In genomic region chr11:2400761-2401435, GRCh38 we compare ENCODE assay signal across 8 cellular contexts. TPM values are rescaled to one million over a fixed set of nuclear protein-coding genes. Genes with fewer than 3 reads are reported as not detected.
A peak's percentile ranks its signal among the peaks of the same experiment; 100 is the strongest.
DNase-seq lines count a peak whose midpoint lies in the region; ATAC-seq and TF ChIP-seq lines count a peak whose summit lies in the region.

No MANE protein-coding gene starts in this region.

- WGBS in heart left ventricle, 4 donors = 0 to 1% (median 0%) methylated on average over 43 to 55 of the region's 55 CpGs

- H3K36me3 Mint-ChIP-seq in activated naive CD4-positive, alpha-beta T cell treated with anti-CD3 and anti-CD28 coated beads for 36 hours (ENCODE audit: low read depth) = peaks cover 4% of the 10 kb centered on the region

- H3K27ac Mint-ChIP-seq in activated naive CD4-positive, alpha-beta T cell treated with anti-CD3 and anti-CD28 coated beads for 36 hours = peak overlapping the region; percentile 76

- TF ChIP-seq CTCF in WERI-Rb-1 (IDR thresholded peaks at IDR 0.05; ENCODE audit: low read depth, low read length) = no peak
- no peak for TF ChIP-seq CTCF in heart left ventricle (IDR thresholded peaks at IDR 0.05)

- H3K27ac ChIP-seq in WERI-Rb-1 (peak overlapping the region; percentile 89), heart left ventricle (peak overlapping the region; percentile 76 to 98 (median 90)), skin epidermis (peak overlapping the region; percentile 79 to 98 (median 93))

- H3K27me3 ChIP-seq in WERI-Rb-1 (ENCODE audit: insufficient read depth, low read depth, severe bottlenecking) = no peaks in the 10 kb centered on the region
- H3K27me3 ChIP-seq in heart left ventricle = no peaks in the 10 kb centered on the region

- H3K27me3 Mint-ChIP-seq in activated naive CD4-positive, alpha-beta T cell treated with anti-CD3 and anti-CD28 coated beads for 36 hours (ENCODE audit: low read depth) = no peaks in the 10 kb centered on the region

- H3K4me3 Mint-ChIP-seq in activated naive CD4-positive, alpha-beta T cell treated with anti-CD3 and anti-CD28 coated beads for 36 hours = peak overlapping the region; percentile 84

- no peaks in the 10 kb centered on the region for H3K9me3 Mint-ChIP-seq in activated naive CD4-positive, alpha-beta T cell treated with anti-CD3 and anti-CD28 coated beads for 36 hours

- peaks cover 38% of the 10 kb centered on the region for H3K36me3 ChIP-seq in WERI-Rb-1
- peaks cover 3 to 51% (median 45%) of the 10 kb centered on the region in 9 donors for H3K36me3 ChIP-seq in heart left ventricle

- DNase-seq in activated naive CD4-positive, alpha-beta T cell treated with anti-CD3 and anti-CD28 coated beads for 36 hours = no peak
- DNase-seq in activated naive CD4-positive, alpha-beta T cell treated with anti-CD3 and anti-CD28 coated beads, Interleukin-2, amount 50 U/mL, for 16 hours = no peak
- no peak for DNase-seq in WERI-Rb-1
- no peak for DNase-seq in heart left ventricle
- no peak for DNase-seq in SW 1271 (lab: John Stamatoyannopoulos, UW)

- peak overlapping the region; percentile 83 for H3K4me3 ChIP-seq in WERI-Rb-1 (ENCODE audit: low read depth, low read length)
- H3K4me3 ChIP-seq in heart left ventricle = peak overlapping the region; percentile 66 to 100 (median 86)
- H3K4me3 ChIP-seq in skin epidermis = peak overlapping the region; percentile 74 to 100 (median 88)

- TF ChIP-seq POLR2A in heart left ventricle (IDR thresholded peaks at IDR 0.05) = no peak

- ATAC-seq in heart left ventricle (peak in 2 of 4 donors; percentile 2 to 12), HG03280 (IDR thresholded peaks at IDR 0.05; ENCODE audit: unreplicated experiment) (no peak), GM21737 (IDR thresholded peaks at IDR 0.05; ENCODE audit: unreplicated experiment) (no peak)

- CTCF ChIA-PET in activated naive CD4-positive, alpha-beta T cell treated with anti-CD3 and anti-CD28 coated beads for 36 hours (lab: Charles Lee) = interaction anchor here (0.6 to 6.1 kb wide), 7 partner anchors 14 to 130 kb away, joined by 4 to 38 read pairs (median 6); partner anchors contain the start of genes C11orf21 and TSPAN32

- peaks cover 0 to 27% (median 25%) of the 10 kb centered on the region in 12 donors for H3K4me1 ChIP-seq in heart left ventricle

- peaks cover 16% of the 10 kb centered on the region for H3K4me1 Mint-ChIP-seq in activated naive CD4-positive, alpha-beta T cell treated with anti-CD3 and anti-CD28 coated beads for 36 hours (ENCODE audit: low read depth)

- intact Hi-C loops in activated naive CD4-positive, alpha-beta T cell treated with anti-CD3 and anti-CD28 coated beads for 36 hours (cut with micrococcal nuclease) = loop anchor here (1.0 to 5.0 kb wide), 10 partner anchors 19 to 590 kb away; partner anchors contain the start of genes C11orf21, CD81, CDKN1C and KCNQ1
- intact Hi-C loops in heart left ventricle (cut with DNase I) = loop anchor here in 9 of 10 donors (1.0 to 5.0 kb wide), 6 partner anchors 22 to 99 kb away; partner anchors contain the start of genes C11orf21 (in 1 of the 9) and TSPAN32 (in 1 of the 9)

- H3K9me3 ChIP-seq in WERI-Rb-1 (ENCODE audit: severe bottlenecking) (no peaks in the 10 kb centered on the region), heart left ventricle (no peaks in the 10 kb centered on the region)

RNA-seq across cellular contexts. Expression of gene TSSC4, which starts 0.3 kb away (rescaled TPM):
- 10 to 100 TPM; 41.9 to 42.0 TPM for total RNA-seq in activated naive CD4-positive, alpha-beta T cell treated with anti-CD3 and anti-CD28 coated beads for 36 hours
- total RNA-seq in heart left ventricle = 10 to 100 TPM; 23.4 to 45.2 (median 37.2) TPM
- polyA plus RNA-seq in heart left ventricle = 10 to 100 TPM; 34.6 to 75.9 TPM

RNA-seq across cellular contexts. Expression of gene CD81, which starts 23.8 kb away (rescaled TPM):
- total RNA-seq in activated naive CD4-positive, alpha-beta T cell treated with anti-CD3 and anti-CD28 coated beads for 36 hours = 100 to 1,000 TPM; 127 to 128 TPM
- 100 to 1,000 TPM; 277 to 994 (median 568) TPM for total RNA-seq in heart left ventricle
- 100 to 1,000 TPM; 442 to 518 TPM for polyA plus RNA-seq in heart left ventricle

RNA-seq across cellular contexts. Expression of gene TRPM5, which starts 43.4 kb away (rescaled TPM):
- total RNA-seq in activated naive CD4-positive, alpha-beta T cell treated with anti-CD3 and anti-CD28 coated beads for 36 hours = not detected
- not detected for total RNA-seq in heart left ventricle
- not detected for polyA plus RNA-seq in heart left ventricle

RNA-seq across cellular contexts. Expression of gene KCNQ1, which starts 43.9 kb away (rescaled TPM):
- total RNA-seq in activated naive CD4-positive, alpha-beta T cell treated with anti-CD3 and anti-CD28 coated beads for 36 hours = 10 to 100 TPM; 10.6 to 10.8 TPM
- 10 to 100 TPM; 18.6 to 42.4 (median 38.4) TPM for total RNA-seq in heart left ventricle
- polyA plus RNA-seq in heart left ventricle = 10 to 100 TPM; 24.7 to 31.4 TPM
